ENCODE assay signal across 20 cellular contexts in genomic region chrX:150371877-150372276, GRCh38.
"Had no signal": no experiment of that assay in that cellular context is flagged by ENCODE, and none has a peak within 500 bp of the region (broad histone marks: within the 10 kb centered on the region; RNA-seq: fewer than 3 reads in every experiment).

No MANE protein-coding gene starts in this region.

- H3K4me3 ChIP-seq: heart right ventricle, lung, neural progenitor cell had no signal

- H3K36me3 ChIP-seq: heart right ventricle, neural progenitor cell had no signal

- ATAC-seq: activated CD4-positive, CD25-positive, alpha-beta regulatory T cell treated with anti-CD3 and anti-CD28 coated beads, Interleukin-2, amount 50 U/mL, for 24 hours; activated CD8-positive, alpha-beta memory T cell treated with anti-CD3 and anti-CD28 coated beads, Interleukin-2, amount 10 ng/mL, durations not matched to agents 7 days and 5 days; naive thymus-derived CD8-positive, alpha-beta T cell; stimulated activated naive CD8-positive, alpha-beta T cell treated with anti-CD3 and anti-CD28 coated beads, Interleukin-15, Interleukin-2, amounts not matched to agents 100 U/mL and 50 U/mL, for 24 hours had no signal

- H3K9me3 ChIP-seq: heart right ventricle, SK-N-SH had no signal

- H3K27ac ChIP-seq: epithelial cell of prostate, heart right ventricle, neural progenitor cell, VCaP had no signal

- DNase-seq: activated CD4-positive, alpha-beta memory T cell treated with anti-CD3 and anti-CD28 coated beads, Interleukin-2, amount 10 ng/mL, durations not matched to agents 7 days and 5 days; activated CD4-positive, alpha-beta T cell treated with anti-CD3 and anti-CD28 coated beads, Interleukin-2, amount 10 ng/mL, durations not matched to agents 24 days and 14 days; activated CD8-positive, alpha-beta memory T cell treated with anti-CD3 and anti-CD28 coated beads, Interleukin-2, amount 10 ng/mL, durations not matched to agents 7 days and 5 days; activated effector memory CD4-positive, alpha-beta T cell treated with anti-CD3 and anti-CD28 coated beads, Interleukin-2, amount 50 U/mL, for 16 hours; activated naive CD4-positive, alpha-beta T cell treated with anti-CD3 and anti-CD28 coated beads, Interleukin-2, amount 10 ng/mL, durations not matched to agents 7 days and 5 days; activated T-cell treated with anti-CD3 and anti-CD28 coated beads for 4 hours; endodermal cell; heart right ventricle; kidney; naive thymus-derived CD8-positive, alpha-beta T cell; retina; SK-N-SH; stimulated activated CD4-positive, alpha-beta T cell treated with anti-CD3 and anti-CD28 coated beads, Interleukin-4, amount 100 ng/mL, for 4 hours; stimulated activated naive CD8-positive, alpha-beta T cell treated with anti-CD3 and anti-CD28 coated beads, Interleukin-15, Interleukin-2, amounts not matched to agents 100 U/mL and 50 U/mL, for 24 hours; trophoblast cell had no signal
